ENCODE assay signal across 2 cellular contexts in the genomic region with DNA sequence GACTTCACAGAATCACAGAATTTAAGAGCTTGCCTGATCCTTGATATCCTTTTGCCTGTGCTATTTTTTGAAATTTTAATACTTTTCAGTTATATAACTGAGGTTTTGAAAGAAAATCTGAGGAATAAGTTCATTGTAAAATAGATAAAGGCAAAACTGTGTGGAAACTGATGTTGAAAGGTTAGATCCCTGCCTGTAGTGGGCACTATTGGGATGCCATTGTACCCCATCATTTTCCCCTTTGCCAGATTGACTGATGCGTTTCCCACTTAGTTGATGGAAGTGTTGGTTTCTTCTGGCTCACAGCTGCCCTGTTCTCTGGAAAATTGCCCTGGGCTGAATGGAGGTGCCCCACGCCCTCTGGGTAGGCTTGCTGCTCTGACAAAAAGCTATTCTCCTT.
TF ChIP-seq lines count a peak whose summit lies in the region.

No MANE protein-coding gene starts in this region.

TF ChIP-seq in liver, 16 proteins besides CTCF, POLR2A, EP300 and RAD21 (continued from another document):
- TF ChIP-seq, protein P1, sequence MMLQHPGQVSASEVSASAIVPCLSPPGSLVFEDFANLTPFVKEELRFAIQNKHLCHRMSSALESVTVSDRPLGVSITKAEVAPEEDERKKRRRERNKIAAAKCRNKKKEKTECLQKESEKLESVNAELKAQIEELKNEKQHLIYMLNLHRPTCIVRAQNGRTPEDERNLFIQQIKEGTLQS (IDR thresholded peaks at IDR 0.05): no peak
- TF ChIP-seq NR2F2 (IDR thresholded peaks at IDR 0.05) (no peak), FOXA1 (IDR thresholded peaks at IDR 0.05) (no peak), RXRA (IDR thresholded peaks at IDR 0.05) (no peak), HNF4G (IDR thresholded peaks at IDR 0.05) (no peak), JUND (IDR thresholded peaks at IDR 0.05) (no peak), HNF4A (conservative IDR thresholded peaks at IDR 0.05) (no peak), TAF1 (conservative IDR thresholded peaks at IDR 0.05) (no peak), EGR1 (IDR thresholded peaks at IDR 0.05; ENCODE audit: low read depth in 2 of 2) (no peak)
- TF ChIP-seq, protein P2, sequence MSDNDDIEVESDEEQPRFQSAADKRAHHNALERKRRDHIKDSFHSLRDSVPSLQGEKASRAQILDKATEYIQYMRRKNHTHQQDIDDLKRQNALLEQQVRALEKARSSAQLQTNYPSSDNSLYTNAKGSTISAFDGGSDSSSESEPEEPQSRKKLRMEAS (IDR thresholded peaks at IDR 0.05): no peak
- TF ChIP-seq, protein P3, sequence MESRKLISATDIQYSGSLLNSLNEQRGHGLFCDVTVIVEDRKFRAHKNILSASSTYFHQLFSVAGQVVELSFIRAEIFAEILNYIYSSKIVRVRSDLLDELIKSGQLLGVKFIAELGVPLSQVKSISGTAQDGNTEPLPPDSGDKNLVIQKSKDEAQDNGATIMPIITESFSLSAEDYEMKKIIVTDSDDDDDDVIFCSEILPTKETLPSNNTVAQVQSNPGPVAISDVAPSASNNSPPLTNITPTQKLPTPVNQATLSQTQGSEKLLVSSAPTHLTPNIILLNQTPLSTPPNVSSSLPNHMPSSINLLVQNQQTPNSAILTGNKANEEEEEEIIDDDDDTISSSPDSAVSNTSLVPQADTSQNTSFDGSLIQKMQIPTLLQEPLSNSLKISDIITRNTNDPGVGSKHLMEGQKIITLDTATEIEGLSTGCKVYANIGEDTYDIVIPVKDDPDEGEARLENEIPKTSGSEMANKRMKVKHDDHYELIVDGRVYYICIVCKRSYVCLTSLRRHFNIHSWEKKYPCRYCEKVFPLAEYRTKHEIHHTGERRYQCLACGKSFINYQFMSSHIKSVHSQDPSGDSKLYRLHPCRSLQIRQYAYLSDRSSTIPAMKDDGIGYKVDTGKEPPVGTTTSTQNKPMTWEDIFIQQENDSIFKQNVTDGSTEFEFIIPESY (IDR thresholded peaks at IDR 0.05): no peak

TF ChIP-seq in HepG2, 621 proteins besides CTCF, POLR2A, EP300 and RAD21 (continued from another document):
- TF ChIP-seq, protein P4, sequence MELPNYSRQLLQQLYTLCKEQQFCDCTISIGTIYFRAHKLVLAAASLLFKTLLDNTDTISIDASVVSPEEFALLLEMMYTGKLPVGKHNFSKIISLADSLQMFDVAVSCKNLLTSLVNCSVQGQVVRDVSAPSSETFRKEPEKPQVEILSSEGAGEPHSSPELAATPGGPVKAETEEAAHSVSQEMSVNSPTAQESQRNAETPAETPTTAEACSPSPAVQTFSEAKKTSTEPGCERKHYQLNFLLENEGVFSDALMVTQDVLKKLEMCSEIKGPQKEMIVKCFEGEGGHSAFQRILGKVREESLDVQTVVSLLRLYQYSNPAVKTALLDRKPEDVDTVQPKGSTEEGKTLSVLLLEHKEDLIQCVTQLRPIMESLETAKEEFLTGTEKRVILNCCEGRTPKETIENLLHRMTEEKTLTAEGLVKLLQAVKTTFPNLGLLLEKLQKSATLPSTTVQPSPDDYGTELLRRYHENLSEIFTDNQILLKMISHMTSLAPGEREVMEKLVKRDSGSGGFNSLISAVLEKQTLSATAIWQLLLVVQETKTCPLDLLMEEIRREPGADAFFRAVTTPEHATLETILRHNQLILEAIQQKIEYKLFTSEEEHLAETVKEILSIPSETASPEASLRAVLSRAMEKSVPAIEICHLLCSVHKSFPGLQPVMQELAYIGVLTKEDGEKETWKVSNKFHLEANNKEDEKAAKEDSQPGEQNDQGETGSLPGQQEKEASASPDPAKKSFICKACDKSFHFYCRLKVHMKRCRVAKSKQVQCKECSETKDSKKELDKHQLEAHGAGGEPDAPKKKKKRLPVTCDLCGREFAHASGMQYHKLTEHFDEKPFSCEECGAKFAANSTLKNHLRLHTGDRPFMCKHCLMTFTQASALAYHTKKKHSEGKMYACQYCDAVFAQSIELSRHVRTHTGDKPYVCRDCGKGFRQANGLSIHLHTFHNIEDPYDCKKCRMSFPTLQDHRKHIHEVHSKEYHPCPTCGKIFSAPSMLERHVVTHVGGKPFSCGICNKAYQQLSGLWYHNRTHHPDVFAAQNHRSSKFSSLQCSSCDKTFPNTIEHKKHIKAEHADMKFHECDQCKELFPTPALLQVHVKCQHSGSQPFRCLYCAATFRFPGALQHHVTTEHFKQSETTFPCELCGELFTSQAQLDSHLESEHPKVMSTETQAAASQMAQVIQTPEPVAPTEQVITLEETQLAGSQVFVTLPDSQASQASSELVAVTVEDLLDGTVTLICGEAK (IDR thresholded peaks at IDR 0.05): no peak
- TF ChIP-seq, protein P4 (CRISPR knock-in tag; IDR thresholded peaks at IDR 0.05): no peak
- TF ChIP-seq GPN1 (CRISPR knock-in tag; IDR thresholded peaks at IDR 0.05; ENCODE audit: borderline replicate concordance) (no peak), MYNN (CRISPR knock-in tag; IDR thresholded peaks at IDR 0.05; ENCODE audit: low read depth) (no peak), TEAD2 (CRISPR knock-in tag; IDR thresholded peaks at IDR 0.05) (no peak), MTA1 (CRISPR knock-in tag; IDR thresholded peaks at IDR 0.05; ENCODE audit: borderline replicate concordance) (no peak), NPAS2 (CRISPR knock-in tag; IDR thresholded peaks at IDR 0.05; ENCODE audit: borderline replicate concordance) (no peak), ZNF598 (CRISPR knock-in tag; IDR thresholded peaks at IDR 0.05; ENCODE audit: borderline replicate concordance) (no peak), ZEB1 (IDR thresholded peaks at IDR 0.05; ENCODE audit: insufficient replicate concordance, low read depth) (no peak)
- TF ChIP-seq, protein P5, sequence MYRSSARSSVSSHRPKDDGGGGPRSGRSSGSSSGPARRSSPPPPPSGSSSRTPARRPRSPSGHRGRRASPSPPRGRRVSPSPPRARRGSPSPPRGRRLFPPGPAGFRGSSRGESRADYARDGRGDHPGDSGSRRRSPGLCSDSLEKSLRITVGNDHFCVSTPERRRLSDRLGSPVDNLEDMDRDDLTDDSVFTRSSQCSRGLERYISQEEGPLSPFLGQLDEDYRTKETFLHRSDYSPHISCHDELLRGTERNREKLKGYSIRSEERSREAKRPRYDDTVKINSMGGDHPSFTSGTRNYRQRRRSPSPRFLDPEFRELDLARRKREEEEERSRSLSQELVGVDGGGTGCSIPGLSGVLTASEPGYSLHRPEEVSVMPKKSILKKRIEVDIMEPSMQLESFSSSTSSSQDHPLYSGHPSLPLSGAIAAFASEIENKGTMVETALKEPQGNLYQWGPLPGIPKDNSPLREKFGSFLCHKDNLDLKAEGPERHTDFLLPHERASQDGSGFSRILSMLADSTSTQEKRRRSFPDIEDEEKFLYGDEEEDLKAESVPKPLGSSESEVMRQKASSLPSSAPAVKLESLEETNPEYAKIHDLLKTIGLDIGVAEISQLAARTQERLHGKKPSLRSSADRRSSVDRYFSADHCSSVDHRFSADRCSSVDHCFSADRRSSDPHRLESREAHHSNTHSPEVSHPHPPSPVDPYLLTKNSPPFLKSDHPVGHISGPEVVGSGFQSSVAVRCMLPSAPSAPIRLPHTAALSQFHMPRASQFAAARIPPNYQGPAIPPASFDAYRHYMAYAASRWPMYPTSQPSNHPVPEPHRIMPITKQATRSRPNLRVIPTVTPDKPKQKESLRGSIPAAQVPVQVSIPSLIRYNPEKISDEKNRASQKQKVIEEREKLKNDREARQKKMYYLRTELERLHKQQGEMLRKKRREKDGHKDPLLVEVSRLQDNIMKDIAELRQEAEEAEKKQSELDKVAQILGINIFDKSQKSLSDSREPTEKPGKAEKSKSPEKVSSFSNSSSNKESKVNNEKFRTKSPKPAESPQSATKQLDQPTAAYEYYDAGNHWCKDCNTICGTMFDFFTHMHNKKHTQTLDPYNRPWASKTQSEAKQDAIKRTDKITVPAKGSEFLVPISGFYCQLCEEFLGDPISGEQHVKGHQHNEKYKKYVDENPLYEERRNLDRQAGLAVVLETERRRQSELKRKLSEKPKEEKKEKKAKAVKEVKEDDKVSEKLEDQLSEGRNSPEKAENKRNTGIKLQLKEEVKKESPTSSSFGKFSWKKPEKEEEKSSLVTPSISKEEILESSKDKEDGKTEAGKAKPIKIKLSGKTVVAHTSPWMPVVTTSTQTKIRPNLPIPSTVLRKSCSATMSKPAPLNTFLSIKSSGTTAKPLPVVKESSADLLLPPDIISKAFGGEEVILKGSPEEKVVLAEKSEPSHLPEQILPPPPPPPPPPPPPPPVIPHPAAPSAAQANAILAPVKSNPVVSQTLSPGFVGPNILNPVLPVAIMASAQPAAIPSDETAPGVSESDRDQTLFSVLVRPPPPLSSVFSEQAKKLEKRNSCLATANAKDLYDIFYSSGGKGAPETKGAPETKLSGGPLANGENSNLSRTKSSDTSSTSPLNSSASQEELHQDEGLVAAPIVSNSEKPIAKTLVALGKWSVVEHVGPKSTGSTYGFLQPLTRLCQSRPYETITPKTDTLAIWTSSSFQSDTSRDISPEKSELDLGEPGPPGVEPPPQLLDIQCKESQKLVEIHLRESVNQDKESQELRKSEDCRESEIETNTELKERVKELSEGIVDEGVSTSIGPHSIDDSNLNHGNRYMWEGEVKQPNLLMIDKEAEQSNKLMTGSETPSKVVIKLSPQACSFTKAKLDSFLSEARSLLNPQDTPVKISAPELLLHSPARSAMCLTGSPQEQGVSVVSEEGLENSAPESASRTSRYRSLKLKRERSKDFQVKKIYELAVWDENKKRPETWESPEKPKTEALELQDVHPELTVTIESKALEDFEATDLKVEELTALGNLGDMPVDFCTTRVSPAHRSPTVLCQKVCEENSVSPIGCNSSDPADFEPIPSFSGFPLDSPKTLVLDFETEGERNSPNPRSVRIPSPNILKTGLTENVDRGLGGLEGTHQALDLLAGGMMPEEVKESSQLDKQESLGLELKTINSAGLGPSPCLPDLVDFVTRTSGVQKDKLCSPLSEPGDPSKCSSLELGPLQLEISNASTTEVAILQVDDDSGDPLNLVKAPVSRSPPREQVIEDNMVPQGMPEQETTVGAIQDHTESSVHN (CRISPR knock-in tag; IDR thresholded peaks at IDR 0.05): no peak
- TF ChIP-seq, protein P6, sequence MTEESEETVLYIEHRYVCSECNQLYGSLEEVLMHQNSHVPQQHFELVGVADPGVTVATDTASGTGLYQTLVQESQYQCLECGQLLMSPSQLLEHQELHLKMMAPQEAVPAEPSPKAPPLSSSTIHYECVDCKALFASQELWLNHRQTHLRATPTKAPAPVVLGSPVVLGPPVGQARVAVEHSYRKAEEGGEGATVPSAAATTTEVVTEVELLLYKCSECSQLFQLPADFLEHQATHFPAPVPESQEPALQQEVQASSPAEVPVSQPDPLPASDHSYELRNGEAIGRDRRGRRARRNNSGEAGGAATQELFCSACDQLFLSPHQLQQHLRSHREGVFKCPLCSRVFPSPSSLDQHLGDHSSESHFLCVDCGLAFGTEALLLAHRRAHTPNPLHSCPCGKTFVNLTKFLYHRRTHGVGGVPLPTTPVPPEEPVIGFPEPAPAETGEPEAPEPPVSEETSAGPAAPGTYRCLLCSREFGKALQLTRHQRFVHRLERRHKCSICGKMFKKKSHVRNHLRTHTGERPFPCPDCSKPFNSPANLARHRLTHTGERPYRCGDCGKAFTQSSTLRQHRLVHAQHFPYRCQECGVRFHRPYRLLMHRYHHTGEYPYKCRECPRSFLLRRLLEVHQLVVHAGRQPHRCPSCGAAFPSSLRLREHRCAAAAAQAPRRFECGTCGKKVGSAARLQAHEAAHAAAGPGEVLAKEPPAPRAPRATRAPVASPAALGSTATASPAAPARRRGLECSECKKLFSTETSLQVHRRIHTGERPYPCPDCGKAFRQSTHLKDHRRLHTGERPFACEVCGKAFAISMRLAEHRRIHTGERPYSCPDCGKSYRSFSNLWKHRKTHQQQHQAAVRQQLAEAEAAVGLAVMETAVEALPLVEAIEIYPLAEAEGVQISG (CRISPR knock-in tag; IDR thresholded peaks at IDR 0.05): no peak
- TF ChIP-seq, protein P7, sequence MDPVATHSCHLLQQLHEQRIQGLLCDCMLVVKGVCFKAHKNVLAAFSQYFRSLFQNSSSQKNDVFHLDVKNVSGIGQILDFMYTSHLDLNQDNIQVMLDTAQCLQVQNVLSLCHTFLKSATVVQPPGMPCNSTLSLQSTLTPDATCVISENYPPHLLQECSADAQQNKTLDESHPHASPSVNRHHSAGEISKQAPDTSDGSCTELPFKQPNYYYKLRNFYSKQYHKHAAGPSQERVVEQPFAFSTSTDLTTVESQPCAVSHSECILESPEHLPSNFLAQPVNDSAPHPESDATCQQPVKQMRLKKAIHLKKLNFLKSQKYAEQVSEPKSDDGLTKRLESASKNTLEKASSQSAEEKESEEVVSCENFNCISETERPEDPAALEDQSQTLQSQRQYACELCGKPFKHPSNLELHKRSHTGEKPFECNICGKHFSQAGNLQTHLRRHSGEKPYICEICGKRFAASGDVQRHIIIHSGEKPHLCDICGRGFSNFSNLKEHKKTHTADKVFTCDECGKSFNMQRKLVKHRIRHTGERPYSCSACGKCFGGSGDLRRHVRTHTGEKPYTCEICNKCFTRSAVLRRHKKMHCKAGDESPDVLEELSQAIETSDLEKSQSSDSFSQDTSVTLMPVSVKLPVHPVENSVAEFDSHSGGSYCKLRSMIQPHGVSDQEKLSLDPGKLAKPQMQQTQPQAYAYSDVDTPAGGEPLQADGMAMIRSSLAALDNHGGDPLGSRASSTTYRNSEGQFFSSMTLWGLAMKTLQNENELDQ (CRISPR knock-in tag; IDR thresholded peaks at IDR 0.05; ENCODE audit: borderline replicate concordance): no peak
TF ChIP-seq in HepG2: peak in this region for 0.
